ENCODE assay signal across 29 cellular contexts in genomic region chr9:33734911-33735310, GRCh38.
DNase-seq lines count a peak whose midpoint lies in the region; ATAC-seq and TF ChIP-seq lines count a peak whose summit lies in the region.
"Had no signal": no experiment of that assay in that cellular context is flagged by ENCODE, and none has a peak within 500 bp of the region (broad histone marks: within the 10 kb centered on the region; RNA-seq: fewer than 3 reads in every experiment).

No MANE protein-coding gene starts in this region.

- H3K4me3 Mint-ChIP-seq in osteocyte (ENCODE audit: unreplicated experiment), result no peak overlapping the region
- H3K4me3 Mint-ChIP-seq: activated T-cell treated with anti-CD3 and anti-CD28 coated beads, Interleukin-2, amount 50 U/mL, for 4 hours; brain; CD4-positive, alpha-beta T cell; naive B cell had no signal

- H3K27me3 Mint-ChIP-seq in osteocyte (ENCODE audit: unreplicated experiment), result peaks cover 6% of the 10 kb centered on the region

- peak; percentile 66 for ATAC-seq in esophagus mucosa
- ATAC-seq in GM18511 (IDR thresholded peaks at IDR 0.05; ENCODE audit: unreplicated experiment), result no peak
- no peak for ATAC-seq in HG03342 (IDR thresholded peaks at IDR 0.05; ENCODE audit: unreplicated experiment)
- ATAC-seq: A549; activated T-cell treated with anti-CD3 and anti-CD28 coated beads, Interleukin-2, amount 50 U/mL, for 4 hours; left lung; Right ventricle myocardium inferior; SK-N-SH treated with all-trans-retinoic acid at 6 μM for 48 hours had no signal

- DNase-seq in EH (ENCODE audit: low read depth), result peak; percentile 8
- peak; percentile 46 for DNase-seq in RPMI7951 (ENCODE audit: low read depth)
- no peak for DNase-seq in osteocyte (ENCODE audit: extremely low spot score, unreplicated experiment)
- DNase-seq in ascending aorta (ENCODE audit: low spot score in 2 of 2), result no peak
- no peak for DNase-seq in adrenal gland
- DNase-seq: activated CD4-positive, alpha-beta T cell treated with anti-CD3 and anti-CD28 coated beads for 48 hours; activated naive CD4-positive, alpha-beta T cell; activated T-cell treated with anti-CD3 and anti-CD28 coated beads, Interleukin-2, amount 50 U/mL, for 4 hours; AML-193; CD4-positive, alpha-beta T cell; DMS 273 treated with DMSO at 0.1 percent for 48 hours; effector CD4-positive, alpha-beta T cell; foreskin fibroblast; KBM-7; left lung; naive B cell; NCI-H2081; NCI-H226; occipital lobe; stomach; tibial artery; WERI-Rb-1 had no signal

- H3K27ac ChIP-seq in ascending aorta (no peak overlapping the region), adrenal gland (no peak overlapping the region)
- H3K27ac ChIP-seq: left lung, stomach, tibial artery, WERI-Rb-1 had no signal

- no peaks in the 10 kb centered on the region for H3K36me3 Mint-ChIP-seq in osteocyte (ENCODE audit: unreplicated experiment)
- H3K36me3 Mint-ChIP-seq: brain had no signal

- TF ChIP-seq POLR2A in adrenal gland (IDR thresholded peaks at IDR 0.05), result no peak

- WGBS in adrenal gland, 4 donors, result 76 to 88% (median 83%) methylated on average over 3 of the region's 3 CpGs

- intact Hi-C loops in ascending aorta (cut with DNase I), result no loop called here
- intact Hi-C loops in adrenal gland (cut with DNase I), result no loop called here

- TF ChIP-seq CTCF in osteocyte (IDR thresholded peaks at IDR 0.05) (no peak), ascending aorta (IDR thresholded peaks at IDR 0.05) (no peak), adrenal gland (IDR thresholded peaks at IDR 0.05) (no peak)

- H3K36me3 ChIP-seq in ascending aorta, result no peaks in the 10 kb centered on the region
- no peaks in the 10 kb centered on the region for H3K36me3 ChIP-seq in adrenal gland (replicated peaks in 1 of 2)
- H3K36me3 ChIP-seq: left lung, stomach, tibial artery, WERI-Rb-1 had no signal

- H3K4me1 ChIP-seq in ascending aorta (no peaks in the 10 kb centered on the region), adrenal gland (replicated peaks in 1 of 2) (no peaks in the 10 kb centered on the region)
- H3K4me1 ChIP-seq: left lung, stomach, tibial artery had no signal

- no peak overlapping the region for H3K4me3 ChIP-seq in ascending aorta
- H3K4me3 ChIP-seq in adrenal gland, result no peak overlapping the region
- H3K4me3 ChIP-seq: A549, left lung, stomach, tibial artery had no signal

- H3K9me3 Mint-ChIP-seq in osteocyte (ENCODE audit: unreplicated experiment), result peaks cover under 1% of the 10 kb centered on the region

- H3K27me3 ChIP-seq in ascending aorta (no peaks in the 10 kb centered on the region), adrenal gland (peaks cover 5% of the 10 kb centered on the region)

- H3K27ac Mint-ChIP-seq in osteocyte (ENCODE audit: unreplicated experiment), result peak overlapping the region; percentile 52
- H3K27ac Mint-ChIP-seq: brain; CD4-positive, alpha-beta T cell; naive B cell had no signal

- peaks cover 0 to 5% of the 10 kb centered on the region in 2 donors for H3K9me3 ChIP-seq in ascending aorta
- H3K9me3 ChIP-seq in adrenal gland (replicated peaks in 1 of 3), result no peaks in the 10 kb centered on the region
- H3K9me3 ChIP-seq: A549, stomach had no signal

- H3K4me1 Mint-ChIP-seq in osteocyte (ENCODE audit: unreplicated experiment), result peaks cover 35% of the 10 kb centered on the region
- H3K4me1 Mint-ChIP-seq: brain, naive B cell had no signal

Comparison
In these comparisons a context has a peak if more than half of its experiments do, and no peak if none do; other contexts are left out.
1. DNase-seq: peak in EH (single experiment) and RPMI7951 (single experiment); none in osteocyte (single experiment), ascending aorta (0 of 2) and adrenal gland (0 of 7).